In the genomic region with DNA sequence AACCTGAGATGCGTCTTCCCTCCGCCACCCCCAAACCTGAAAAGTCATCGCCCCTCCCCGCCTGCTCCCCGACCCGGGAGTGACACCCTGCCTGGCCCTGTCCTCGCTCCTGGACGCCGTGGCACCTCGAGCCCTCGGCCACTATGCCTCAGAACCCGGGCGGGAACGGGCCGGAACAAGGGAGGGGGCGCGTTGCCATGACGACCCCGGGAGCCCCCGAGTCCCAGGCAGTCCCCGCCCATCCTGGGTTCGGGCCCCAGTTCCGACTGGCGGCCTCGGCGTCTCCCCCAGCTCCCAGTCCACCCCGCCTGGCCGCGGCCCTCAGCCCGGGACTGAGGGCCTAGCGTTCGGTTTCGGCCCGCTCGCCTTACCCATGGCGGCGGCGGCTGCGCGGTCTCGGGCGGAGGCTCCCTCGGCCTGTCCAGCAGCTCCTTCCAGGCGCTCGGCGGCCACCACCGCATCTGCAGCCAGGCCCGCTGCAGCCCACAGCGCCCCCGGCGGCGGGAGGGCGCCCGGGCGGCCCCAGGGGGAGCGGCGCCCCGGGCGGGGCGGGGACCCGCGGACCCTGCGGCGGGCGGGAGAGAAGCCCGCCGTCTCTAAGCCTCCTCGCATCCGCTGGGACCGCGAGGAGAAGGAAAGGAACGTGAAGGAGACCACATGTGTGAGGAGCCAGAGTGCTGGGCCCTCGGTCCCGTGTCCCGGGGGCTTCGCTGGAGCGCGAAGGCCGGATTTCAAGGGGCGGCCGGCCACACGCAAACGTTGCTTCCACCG, we compare ENCODE assay signal across 8 cellular contexts. TPM values are rescaled to one million over a fixed set of nuclear protein-coding genes. Genes with fewer than 3 reads are reported as not detected.
DNase-seq lines count a peak whose midpoint lies in the region; ATAC-seq and TF ChIP-seq lines count a peak whose summit lies in the region.

A gene with protein sequence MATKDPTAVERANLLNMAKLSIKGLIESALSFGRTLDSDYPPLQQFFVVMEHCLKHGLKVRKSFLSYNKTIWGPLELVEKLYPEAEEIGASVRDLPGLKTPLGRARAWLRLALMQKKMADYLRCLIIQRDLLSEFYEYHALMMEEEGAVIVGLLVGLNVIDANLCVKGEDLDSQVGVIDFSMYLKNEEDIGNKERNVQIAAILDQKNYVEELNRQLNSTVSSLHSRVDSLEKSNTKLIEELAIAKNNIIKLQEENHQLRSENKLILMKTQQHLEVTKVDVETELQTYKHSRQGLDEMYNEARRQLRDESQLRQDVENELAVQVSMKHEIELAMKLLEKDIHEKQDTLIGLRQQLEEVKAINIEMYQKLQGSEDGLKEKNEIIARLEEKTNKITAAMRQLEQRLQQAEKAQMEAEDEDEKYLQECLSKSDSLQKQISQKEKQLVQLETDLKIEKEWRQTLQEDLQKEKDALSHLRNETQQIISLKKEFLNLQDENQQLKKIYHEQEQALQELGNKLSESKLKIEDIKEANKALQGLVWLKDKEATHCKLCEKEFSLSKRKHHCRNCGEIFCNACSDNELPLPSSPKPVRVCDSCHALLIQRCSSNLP (minus strand): TSS at position 463 of the 771 bp plus-strand sequence. CDS start 88 bp downstream, at position 375.

- peak within 1 kb of the TSS; percentile 83 for H3K4me3 Mint-ChIP-seq in activated CD4-positive, alpha-beta T cell treated with anti-CD3 and anti-CD28 coated beads for 36 hours

- POLR2A ChIA-PET in activated CD4-positive, alpha-beta T cell treated with anti-CD3 and anti-CD28 coated beads for 36 hours (lab: Charles Lee), result interaction anchor here (0.9 kb wide), 1 partner anchor 314 kb away, joined by 3 read pairs; a partner anchor contains a TSS

- H3K27ac Mint-ChIP-seq in activated CD4-positive, alpha-beta T cell treated with anti-CD3 and anti-CD28 coated beads for 36 hours, result peak within 1 kb of the TSS; percentile 76

- H3K36me3 Mint-ChIP-seq in activated CD4-positive, alpha-beta T cell treated with anti-CD3 and anti-CD28 coated beads for 36 hours (ENCODE audit: low read depth), result no peaks in the 10 kb centered on the region

- H3K9ac ChIP-seq in colonic mucosa (ENCODE audit: low read depth in 2 of 2, low read length in 2 of 2), result peak within 1 kb of the TSS; percentile 86 to 98

- CTCF ChIA-PET in activated CD4-positive, alpha-beta T cell treated with anti-CD3 and anti-CD28 coated beads for 36 hours (lab: Charles Lee), result interaction anchor here (0.7 to 1.2 kb wide), 11 partner anchors 9 to 194 kb away, joined by 3 to 6 read pairs (median 3); a partner anchor contains a TSS

- no peaks in the 10 kb centered on the region for H3K27me3 Mint-ChIP-seq in activated CD4-positive, alpha-beta T cell treated with anti-CD3 and anti-CD28 coated beads for 36 hours

- intact Hi-C loops in activated CD4-positive, alpha-beta T cell treated with anti-CD3 and anti-CD28 coated beads for 36 hours (cut with DNase I, micrococcal nuclease), result loop anchor here (1.0 to 5.0 kb wide), 7 partner anchors 75 to 717 kb away; a partner anchor contains a TSS
- intact Hi-C loops in colonic mucosa (cut with DNase I), result no loop called here

- H3K4me3 ChIP-seq in colonic mucosa, result peak within 1 kb of the TSS; percentile 99

- no peaks in the 10 kb centered on the region for H3K9me3 Mint-ChIP-seq in activated CD4-positive, alpha-beta T cell treated with anti-CD3 and anti-CD28 coated beads for 36 hours (ENCODE audit: low read depth)

- peak within 1 kb of the TSS; percentile 90 for H3K27ac ChIP-seq in colonic mucosa

- no peaks in the 10 kb centered on the region for H3K36me3 ChIP-seq in colonic mucosa

- H3K4me1 ChIP-seq in colonic mucosa, result peaks cover 3% of the 10 kb centered on the region

- H3K9me3 ChIP-seq in colonic mucosa, result no peaks in the 10 kb centered on the region

- H3K27me3 ChIP-seq in colonic mucosa, result no peaks in the 10 kb centered on the region

- H3K4me1 Mint-ChIP-seq in activated CD4-positive, alpha-beta T cell treated with anti-CD3 and anti-CD28 coated beads for 36 hours, result peaks cover 19% of the 10 kb centered on the region

- ATAC-seq in GM18867 (IDR thresholded peaks at IDR 0.05; ENCODE audit: unreplicated experiment), result peak; percentile 96
- peak; percentile 91 for ATAC-seq in HG03097 (IDR thresholded peaks at IDR 0.05; ENCODE audit: low FRiP score, unreplicated experiment)
- peak; percentile 95 for ATAC-seq in activated CD4-positive, alpha-beta T cell treated with anti-CD3 and anti-CD28 coated beads for 36 hours
- peak; percentile 96 for ATAC-seq in left lobe of liver

- TF ChIP-seq CTCF in AG09319 (IDR thresholded peaks at IDR 0.05; ENCODE audit: low read depth, low read length) (peak; percentile 19), colonic mucosa (IDR thresholded peaks at IDR 0.05) (no peak)

- DNase-seq in AG09319 (ENCODE audit: extremely low read depth, low read depth), result peak; percentile 44
- peak; percentile 70 for DNase-seq in NCI-H226
- DNase-seq in activated CD4-positive, alpha-beta T cell treated with anti-CD3 and anti-CD28 coated beads for 36 hours, result peak; percentile 86
- peak; percentile 71 for DNase-seq in colonic mucosa
- DNase-seq in left lobe of liver (ENCODE audit: low spot score), result peak; percentile 78
- peak; percentile 57 for DNase-seq in stimulated activated CD4-positive, alpha-beta T cell treated with anti-CD3 and anti-CD28 coated beads, Interleukin-2, amount 100 ng/mL, for 4 hours (ENCODE audit: low read depth)

RNA-seq across cellular contexts. Expression of the gene that starts here (rescaled TPM):
- 1 to 10 TPM; 9.1 to 9.5 TPM for total RNA-seq in activated CD4-positive, alpha-beta T cell treated with anti-CD3 and anti-CD28 coated beads for 36 hours
- total RNA-seq in colonic mucosa (10 to 100 TPM; 14.5 to 21.7 TPM), left lobe of liver (4.0 TPM)

Comparison
In these comparisons a context has a peak if more than half of its experiments do, and no peak if none do; other contexts are left out.
1. Peak in every context shown above with its lines: DNase-seq, ATAC-seq, H3K4me3 ChIP-seq and H3K27ac ChIP-seq.